In genomic region chr13:44578064-44578394, GRCh38 we compare ENCODE assay signal across 8 cellular contexts. TPM values are rescaled to one million over a fixed set of nuclear protein-coding genes. Genes with fewer than 3 reads are reported as not detected.
DNase-seq lines count a peak whose midpoint lies in the region; ATAC-seq and TF ChIP-seq lines count a peak whose summit lies in the region.

No MANE protein-coding gene starts in this region.

- peaks cover 32% of the 10 kb centered on the region for H3K4me1 Mint-ChIP-seq in activated T-cell treated with anti-CD3 and anti-CD28 coated beads, Interleukin-2, amount 50 U/mL, for 4 hours (ENCODE audit: low read depth)

- H3K4me2 ChIP-seq in hepatocyte = peak overlapping the region; percentile 79
- peak overlapping the region; percentile 95 for H3K4me2 ChIP-seq in smooth muscle cell

- WGBS in hepatocyte (ENCODE audit: low lambda C conversion rate, missing lambda C conversion rate) = under 1% methylated on average over 15 of the region's 15 CpGs
- WGBS in smooth muscle cell (ENCODE audit: low lambda C conversion rate) = under 1% methylated on average over 15 of the region's 15 CpGs

- peaks cover 32% of the 10 kb centered on the region for H3K4me1 ChIP-seq in ACC112 (ENCODE audit: control insufficient read depth, insufficient read depth, low read length, unreplicated experiment)
- peaks cover 42% of the 10 kb centered on the region for H3K4me1 ChIP-seq in HAP-1
- peaks cover 19% of the 10 kb centered on the region for H3K4me1 ChIP-seq in hepatocyte (ENCODE audit: insufficient read depth)
- peaks cover 38% of the 10 kb centered on the region for H3K4me1 ChIP-seq in smooth muscle cell (ENCODE audit: low read depth)

- H3K27me3 ChIP-seq in ACC112 (ENCODE audit: insufficient read depth, low read length) (no peaks in the 10 kb centered on the region), HAP-1 (ENCODE audit: low read depth) (no peaks in the 10 kb centered on the region), hepatocyte (no peaks in the 10 kb centered on the region), smooth muscle cell (ENCODE audit: low read depth) (no peaks in the 10 kb centered on the region)

- H3K79me2 ChIP-seq in ACC112 (ENCODE audit: control insufficient read depth, insufficient read depth, low read length, unreplicated experiment) (peaks cover 42% of the 10 kb centered on the region), hepatocyte (peaks cover 38% of the 10 kb centered on the region), smooth muscle cell (ENCODE audit: low read depth) (peaks cover 22% of the 10 kb centered on the region)

- DNase-seq in HAP-1 (ENCODE audit: low spot score in 2 of 2) (peak in 1 of 2 experiments; percentile 17), hepatocyte (ENCODE audit: low spot score) (no peak), smooth muscle cell (lab: John Stamatoyannopoulos, UW; ENCODE audit: unreplicated experiment) (no peak), NCI-H2171 treated with DMSO at 0.1 percent for 48 hours (lab: John Stamatoyannopoulos, UW) (no peak), DMS153 treated with DMSO at 0.1 percent for 48 hours (lab: John Stamatoyannopoulos, UW; ENCODE audit: unreplicated experiment) (no peak)
- no peak for DNase-seq in activated T-cell treated with anti-CD3 and anti-CD28 coated beads, Interleukin-2, amount 50 U/mL, for 4 hours

- ATAC-seq in activated T-cell treated with anti-CD3 and anti-CD28 coated beads, Interleukin-2, amount 50 U/mL, for 4 hours = no peak
- no peak for ATAC-seq in GM21529 (IDR thresholded peaks at IDR 0.05; ENCODE audit: unreplicated experiment)

- no peaks in the 10 kb centered on the region for H3K9me3 ChIP-seq in HAP-1
- H3K9me3 ChIP-seq in hepatocyte (ENCODE audit: low read depth) = no peaks in the 10 kb centered on the region
- H3K9me3 ChIP-seq in smooth muscle cell (replicated peaks; ENCODE audit: low read depth) = no peaks in the 10 kb centered on the region

- H3K36me3 ChIP-seq in ACC112 (ENCODE audit: insufficient read depth, low read length) = no peaks in the 10 kb centered on the region
- H3K36me3 ChIP-seq in HAP-1 (replicated peaks) = peaks cover 16% of the 10 kb centered on the region
- no peaks in the 10 kb centered on the region for H3K36me3 ChIP-seq in hepatocyte (replicated peaks; ENCODE audit: insufficient read depth, low read depth)
- H3K36me3 ChIP-seq in smooth muscle cell (ENCODE audit: low read depth) = no peaks in the 10 kb centered on the region

- H4K20me1 ChIP-seq in hepatocyte (ENCODE audit: insufficient read depth, poor library complexity, severe bottlenecking) (peaks cover 23% of the 10 kb centered on the region), smooth muscle cell (ENCODE audit: low read depth) (peaks cover 29% of the 10 kb centered on the region)

- H3F3A ChIP-seq in smooth muscle cell (ENCODE audit: low read depth) = peaks cover 9% of the 10 kb centered on the region

- H3K9me3 Mint-ChIP-seq in activated T-cell treated with anti-CD3 and anti-CD28 coated beads, Interleukin-2, amount 50 U/mL, for 4 hours = no peaks in the 10 kb centered on the region

- peak overlapping the region; percentile 94 for H3K4me3 Mint-ChIP-seq in activated T-cell treated with anti-CD3 and anti-CD28 coated beads, Interleukin-2, amount 50 U/mL, for 4 hours

- peak overlapping the region; percentile 91 for H3K27ac ChIP-seq in ACC112 (ENCODE audit: low read depth, low read length)
- peak overlapping the region; percentile 97 for H3K27ac ChIP-seq in hepatocyte
- H3K27ac ChIP-seq in smooth muscle cell (ENCODE audit: low read depth) = peak overlapping the region; percentile 94

- peak overlapping the region; percentile 92 for H3K9ac ChIP-seq in smooth muscle cell (ENCODE audit: low read depth)

- H3K36me3 Mint-ChIP-seq in activated T-cell treated with anti-CD3 and anti-CD28 coated beads, Interleukin-2, amount 50 U/mL, for 4 hours (ENCODE audit: insufficient read depth) = no peaks in the 10 kb centered on the region

- in situ Hi-C loops in HAP-1 (cut with MboI; ENCODE audit: low sequenced_read_pairs) = no loop called here

- H3K4me3 ChIP-seq in ACC112 (ENCODE audit: low read depth, low read length) = peak overlapping the region; percentile 92
- peak overlapping the region; percentile 82 for H3K4me3 ChIP-seq in HAP-1
- H3K4me3 ChIP-seq in hepatocyte = peak overlapping the region; percentile 43
- H3K4me3 ChIP-seq in smooth muscle cell = peak overlapping the region; percentile 86

- H3K9me2 ChIP-seq in hepatocyte (replicated peaks; ENCODE audit: insufficient read depth) = no peaks in the 10 kb centered on the region

- no peaks in the 10 kb centered on the region for H3K27me3 Mint-ChIP-seq in activated T-cell treated with anti-CD3 and anti-CD28 coated beads, Interleukin-2, amount 50 U/mL, for 4 hours (ENCODE audit: low read depth)

- peak overlapping the region; percentile 80 for H2AFZ ChIP-seq in ACC112 (ENCODE audit: low read length, unreplicated experiment)
- H2AFZ ChIP-seq in hepatocyte = peak overlapping the region; percentile 54
- H2AFZ ChIP-seq in smooth muscle cell (ENCODE audit: low read depth) = peak overlapping the region; percentile 78

- TF ChIP-seq CTCF in hepatocyte (IDR thresholded peaks at IDR 0.05; ENCODE audit: poor library complexity) (no peak), smooth muscle cell (IDR thresholded peaks at IDR 0.05; ENCODE audit: borderline replicate concordance, insufficient read depth, poor library complexity, severe bottlenecking) (no peak)

RNA-seq across cellular contexts. Expression of gene TSC22D1, which starts 1.9 kb away (rescaled TPM):
- total RNA-seq in activated T-cell treated with anti-CD3 and anti-CD28 coated beads, Interleukin-2, amount 50 U/mL, for 4 hours = 1 to 10 TPM; 3.9 to 5.6 (median 4.8) TPM
- total RNA-seq in hepatocyte = 164 and 173 TPM in 2 replicates
- 172 and 195 TPM in 2 replicates for polyA plus RNA-seq in hepatocyte
- total RNA-seq in smooth muscle cell = 117 and 121 TPM in 2 replicates
- polyA plus RNA-seq in smooth muscle cell = 135 and 159 TPM in 2 replicates

Comparison
In these comparisons a context has a peak if more than half of its experiments do, and no peak if none do; other contexts are left out.
1. RNA of gene TSC22D1, which starts 1.9 kb away (total RNA-seq): 164 to 173 TPM in hepatocyte and 117 to 121 TPM in smooth muscle cell; 3.9 to 5.6 TPM in activated T-cell treated with anti-CD3 and anti-CD28 coated beads, Interleukin-2, amount 50 U/mL, for 4 hours; every median in the first group is over 10 times any median in the second.
2. Peak in every context shown above with its lines, with median percentiles within 50 percentile points of each other: H2AFZ ChIP-seq, H3K27ac ChIP-seq and H3K4me3 ChIP-seq.